ENCODE assay signal across 26 cellular contexts in the genomic region with DNA sequence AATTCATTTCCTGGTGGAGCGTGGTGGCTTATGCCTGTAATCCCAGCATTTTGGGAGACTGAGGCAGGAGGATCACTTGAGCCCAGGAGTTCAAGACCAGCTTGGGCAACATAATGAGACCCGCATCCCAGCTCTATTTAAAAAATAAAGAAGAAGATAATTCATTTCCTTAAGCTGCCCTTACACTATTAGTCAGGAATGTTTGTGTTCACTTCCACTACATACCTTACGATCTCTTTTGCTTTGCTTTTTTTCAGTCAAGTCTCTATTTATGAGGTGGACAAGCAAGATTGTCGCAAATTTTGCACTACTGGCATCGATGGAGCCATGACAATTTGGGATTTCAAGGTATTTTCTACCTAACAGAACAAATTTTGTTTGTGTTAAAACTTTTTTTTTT.
"Had no signal": no experiment of that assay in that cellular context is flagged by ENCODE, and none has a peak within 500 bp of the region (broad histone marks: within the 10 kb centered on the region; RNA-seq: fewer than 3 reads in every experiment).

No MANE protein-coding gene starts in this region.

- H3K27me3 ChIP-seq: right lobe of liver, transverse colon, vagina had no signal

- H3K27ac Mint-ChIP-seq: activated CD8-positive, alpha-beta T cell treated with anti-CD3 and anti-CD28 coated beads, Interleukin-2, amount 10 ng/mL, durations not matched to agents 7 days and 5 days; activated T-helper 17 cell treated with anti-CD3 and anti-CD28 coated beads, Interleukin-2, amount 50 U/mL, for 72 hours; dendritic cell treated with granulocyte-macrophage colony-stimulating factor and Interleukin-4, amounts not matched to agents 40 ng/mL and 50 ng/mL, for 4 days; nephron progenitor cell; stimulated activated naive B cell treated with anti-CD40 and anti-IgM and Interleukin-4, amounts not matched to agents 10 μg/mL and 1 μg/mL and 100 μg/mL, for 72 hours had no signal

- H3K9me3 ChIP-seq: left ventricle myocardium inferior, mucosa of descending colon, right lobe of liver, transverse colon, vagina had no signal

- H3K4me3 ChIP-seq: left ventricle myocardium inferior, mucosa of descending colon, right lobe of liver, transverse colon, vagina had no signal

- H3K79me2 ChIP-seq: parathyroid adenoma had no signal

- H3K27me3 Mint-ChIP-seq: activated T-helper 17 cell treated with anti-CD3 and anti-CD28 coated beads, Interleukin-2, amount 50 U/mL, for 72 hours; dendritic cell treated with granulocyte-macrophage colony-stimulating factor and Interleukin-4, amounts not matched to agents 40 ng/mL and 50 ng/mL, for 4 days; stimulated activated naive B cell treated with anti-CD40 and anti-IgM and Interleukin-4, amounts not matched to agents 10 μg/mL and 1 μg/mL and 100 μg/mL, for 72 hours had no signal

- DNase-seq: activated CD4-positive, alpha-beta T cell treated with anti-CD3 and anti-CD28 coated beads, Interleukin-2, amount 50 U/mL, for 1 hour; activated CD4-positive, CD25-positive, alpha-beta regulatory T cell treated with anti-CD3 and anti-CD28 coated beads, Interleukin-2, amount 50 U/mL, for 72 hours; activated CD8-positive, alpha-beta T cell treated with anti-CD3 and anti-CD28 coated beads, Interleukin-2, amount 10 ng/mL, durations not matched to agents 7 days and 5 days; cerebellar nuclear complex; effector CD4-positive, alpha-beta T cell; glutamatergic neuron; hippocampal formation; left ventricle myocardium inferior; mammary epithelial cell; mucosa of descending colon; nephron progenitor cell; right lobe of liver; small intestine; stimulated activated CD4-positive, alpha-beta T cell treated with anti-CD3 and anti-CD28 coated beads, Interleukin-2, amount 100 ng/mL, for 48 hours; stimulated activated CD8-positive, alpha-beta memory T cell treated with anti-CD3 and anti-CD28 coated beads, Interleukin-4, amount 100 ng/mL, for 48 hours; stimulated activated naive B cell treated with anti-CD40 and anti-IgM and Interleukin-4, amounts not matched to agents 10 μg/mL and 1 μg/mL and 100 μg/mL, for 72 hours; T-helper 1 cell; transverse colon; WERI-Rb-1 had no signal

- H3K9ac ChIP-seq: parathyroid adenoma had no signal

- H3K4me1 ChIP-seq: left ventricle myocardium inferior, parathyroid adenoma, right lobe of liver, transverse colon, vagina had no signal

- H3K27ac ChIP-seq: left ventricle myocardium inferior, parathyroid adenoma, right lobe of liver, transverse colon, vagina, WERI-Rb-1 had no signal

- ATAC-seq: activated CD8-positive, alpha-beta T cell treated with anti-CD3 and anti-CD28 coated beads, Interleukin-2, amount 10 ng/mL, durations not matched to agents 7 days and 5 days; activated naive CD4-positive, alpha-beta T cell treated with anti-CD3 and anti-CD28 coated beads, Interleukin-2, amount 50 U/mL, for 72 hours; activated T-helper 17 cell treated with anti-CD3 and anti-CD28 coated beads, Interleukin-2, amount 50 U/mL, for 72 hours; mucosa of descending colon; right lobe of liver; stimulated activated naive B cell treated with anti-CD40 and anti-IgM and Interleukin-4, amounts not matched to agents 10 μg/mL and 1 μg/mL and 100 μg/mL, for 72 hours had no signal

- H3K4me3 Mint-ChIP-seq: activated CD8-positive, alpha-beta T cell treated with anti-CD3 and anti-CD28 coated beads, Interleukin-2, amount 10 ng/mL, durations not matched to agents 7 days and 5 days; activated T-helper 17 cell treated with anti-CD3 and anti-CD28 coated beads, Interleukin-2, amount 50 U/mL, for 72 hours; dendritic cell treated with granulocyte-macrophage colony-stimulating factor and Interleukin-4, amounts not matched to agents 40 ng/mL and 50 ng/mL, for 4 days; nephron progenitor cell; stimulated activated naive B cell treated with anti-CD40 and anti-IgM and Interleukin-4, amounts not matched to agents 10 μg/mL and 1 μg/mL and 100 μg/mL, for 72 hours had no signal

- H3K9me3 Mint-ChIP-seq: activated naive CD4-positive, alpha-beta T cell treated with anti-CD3 and anti-CD28 coated beads, Interleukin-2, amount 50 U/mL, for 72 hours; activated T-helper 17 cell treated with anti-CD3 and anti-CD28 coated beads, Interleukin-2, amount 50 U/mL, for 72 hours; dendritic cell treated with granulocyte-macrophage colony-stimulating factor and Interleukin-4, amounts not matched to agents 40 ng/mL and 50 ng/mL, for 4 days; nephron progenitor cell; stimulated activated naive B cell treated with anti-CD40 and anti-IgM and Interleukin-4, amounts not matched to agents 10 μg/mL and 1 μg/mL and 100 μg/mL, for 72 hours had no signal

- H3K4me1 Mint-ChIP-seq: activated T-helper 17 cell treated with anti-CD3 and anti-CD28 coated beads, Interleukin-2, amount 50 U/mL, for 72 hours had no signal

- H2AFZ ChIP-seq: parathyroid adenoma had no signal

- FAIRE-seq: bronchial epithelial cell, small intestine, TTC549 had no signal
